Comparison of ENCODE assay signal across 1 cellular context in genomic region chr2:118535171-118535817, GRCh38.
A peak's percentile ranks its signal among the peaks of the same experiment; 100 is the strongest.
TF ChIP-seq lines count a peak whose summit lies in the region.

No MANE protein-coding gene starts in this region.

TF ChIP-seq in H1, 55 proteins besides CTCF, POLR2A, EP300 and RAD21:
- TF ChIP-seq CHD7 (IDR thresholded peaks at IDR 0.05; ENCODE audit: insufficient replicate concordance, low read length), result no peak
- 0 out of 2 replicates have a peak, but pooled peaks have one; percentile 23 for TF ChIP-seq TEAD4 (IDR thresholded peaks at IDR 0.05; ENCODE audit: low read depth, low read length)
